In genomic region chr3:6448011-6448410, GRCh38 we compare ENCODE assay signal across 22 cellular contexts.
DNase-seq lines count a peak whose midpoint lies in the region; ATAC-seq, FAIRE-seq and TF ChIP-seq lines count a peak whose summit lies in the region.
"Had no signal": no experiment of that assay in that cellular context is flagged by ENCODE, and none has a peak within 500 bp of the region (broad histone marks: within the 10 kb centered on the region; RNA-seq: fewer than 3 reads in every experiment).

No MANE protein-coding gene starts in this region.

- H3K4me1 Mint-ChIP-seq in endodermal cell, result no peaks in the 10 kb centered on the region
- no peaks in the 10 kb centered on the region for H3K4me1 Mint-ChIP-seq in activated CD8-positive, alpha-beta memory T cell treated with anti-CD3 and anti-CD28 coated beads, Interleukin-2, amount 10 ng/mL, durations not matched to agents 7 days and 5 days
- H3K4me1 Mint-ChIP-seq: CD4-positive, alpha-beta memory T cell had no signal

- no peaks in the 10 kb centered on the region for H3K36me3 ChIP-seq in GM12878 (ENCODE audit: control insufficient read depth in 2 of 2, insufficient read depth in 2 of 2, low read length in 1 of 2)
- no peaks in the 10 kb centered on the region for H3K36me3 ChIP-seq in endodermal cell (ENCODE audit: control insufficient read depth, insufficient read depth, low read length)
- H3K36me3 ChIP-seq in osteoblast (ENCODE audit: insufficient read depth, low read length), result no peaks in the 10 kb centered on the region

- POLR2A ChIA-PET in GM12878 (lab: Charles Lee), result no interaction called here

- no peak overlapping the region for H3K4me3 Mint-ChIP-seq in endodermal cell
- no peak overlapping the region for H3K4me3 Mint-ChIP-seq in activated CD8-positive, alpha-beta memory T cell treated with anti-CD3 and anti-CD28 coated beads, Interleukin-2, amount 10 ng/mL, durations not matched to agents 7 days and 5 days
- H3K4me3 Mint-ChIP-seq: CD4-positive, alpha-beta memory T cell had no signal

- H3K27me3 ChIP-seq in GM12878 (replicated peaks in 1 of 2; ENCODE audit: control insufficient read depth in 2 of 2, insufficient read depth in 2 of 2, low read length in 1 of 2) (no peaks in the 10 kb centered on the region), endodermal cell (ENCODE audit: control insufficient read depth, insufficient read depth, low read length, poor library complexity, severe bottlenecking) (no peaks in the 10 kb centered on the region), osteoblast (ENCODE audit: insufficient read depth, low read length) (no peaks in the 10 kb centered on the region)

- CTCF ChIA-PET in GM12878 (lab: Yijun Ruan, JAX), result no interaction called here
- CTCF ChIA-PET in activated CD8-positive, alpha-beta memory T cell treated with anti-CD3 and anti-CD28 coated beads, Interleukin-2, amount 10 ng/mL, durations not matched to agents 7 days and 5 days (lab: Charles Lee), result no interaction called here

- TF ChIP-seq EP300 in GM12878 (IDR thresholded peaks at IDR 0.05; ENCODE audit: borderline replicate concordance in 1 of 2, control insufficient read depth in 1 of 2, low read depth in 2 of 2, low read length in 2 of 2), result no peak

- no peak for DNase-seq in GM12878 (ENCODE audit: low read depth, low spot score)
- no peak for DNase-seq in endodermal cell
- no peak for DNase-seq in activated CD8-positive, alpha-beta memory T cell treated with anti-CD3 and anti-CD28 coated beads, Interleukin-2, amount 10 ng/mL, durations not matched to agents 7 days and 5 days
- DNase-seq in osteoblast (ENCODE audit: insufficient read length, low spot score, missing footprints), result no peak
- DNase-seq: 8988T; ACHN; C1 segment of cervical spinal cord; Calu3; CD4-positive, alpha-beta memory T cell; COR-L47; DMS53; DMS79 treated with DMSO at 0.1 percent for 48 hours; GF-D8; GM23248; H7; HCEC 1CT had no signal

- TF ChIP-seq CTCF in GM12878 (IDR thresholded peaks at IDR 0.05 in 2 of 3, conservative IDR thresholded peaks at IDR 0.05 in 1 of 3; ENCODE audit: control insufficient read depth in 2 of 3, extremely low read depth in 1 of 3, insufficient read depth in 1 of 3, low read depth in 3 of 3, low read length in 3 of 3), result no peak
- TF ChIP-seq CTCF in endodermal cell (conservative IDR thresholded peaks at IDR 0.05), result no peak
- no peak for TF ChIP-seq CTCF in osteoblast (IDR thresholded peaks at IDR 0.05; ENCODE audit: extremely low read depth, low read depth, low read length)

- RAD21 ChIA-PET in GM12878 (lab: Charles Lee; ENCODE audit: unreplicated experiment), result no interaction called here

- no peak for TF ChIP-seq RAD21 in GM12878 (IDR thresholded peaks at IDR 0.05; ENCODE audit: insufficient read depth, low read depth, low read length)

- ATAC-seq in GM18511 (IDR thresholded peaks at IDR 0.05; ENCODE audit: unreplicated experiment), result peak; percentile 43
- peak; percentile 48 for ATAC-seq in HG02798 (IDR thresholded peaks at IDR 0.05; ENCODE audit: poor library complexity, unreplicated experiment)
- peak; percentile 40 for ATAC-seq in HG03565 (IDR thresholded peaks at IDR 0.05; ENCODE audit: unreplicated experiment)
- ATAC-seq in GM12878, result peak; percentile 70
- ATAC-seq in HG03097 (IDR thresholded peaks at IDR 0.05; ENCODE audit: low FRiP score, unreplicated experiment), result no peak
- no peak for ATAC-seq in activated CD8-positive, alpha-beta memory T cell treated with anti-CD3 and anti-CD28 coated beads, Interleukin-2, amount 10 ng/mL, durations not matched to agents 7 days and 5 days
- ATAC-seq: A549 had no signal

- no peak for TF ChIP-seq POLR2A in GM12878 (IDR thresholded peaks at IDR 0.05; ENCODE audit: low read depth, low read length)

- no peaks in the 10 kb centered on the region for H4K20me1 ChIP-seq in GM12878 (ENCODE audit: control insufficient read depth, insufficient read depth)
- H4K20me1 ChIP-seq in osteoblast (ENCODE audit: insufficient read depth, low read length), result no peaks in the 10 kb centered on the region

- FAIRE-seq in GM12878 (lab: Jason Lieb, UNC), result no peak
- FAIRE-seq: A549, H1 had no signal

- H3K36me3 Mint-ChIP-seq in endodermal cell (ENCODE audit: low read depth), result no peaks in the 10 kb centered on the region
- H3K36me3 Mint-ChIP-seq in activated CD8-positive, alpha-beta memory T cell treated with anti-CD3 and anti-CD28 coated beads, Interleukin-2, amount 10 ng/mL, durations not matched to agents 7 days and 5 days, result no peaks in the 10 kb centered on the region
- H3K36me3 Mint-ChIP-seq: CD4-positive, alpha-beta memory T cell had no signal

- H3K4me3 ChIP-seq in GM12878, result no peak overlapping the region
- no peak overlapping the region for H3K4me3 ChIP-seq in endodermal cell (ENCODE audit: low read length)
- no peak overlapping the region for H3K4me3 ChIP-seq in osteoblast (ENCODE audit: insufficient read depth, low read length)
- H3K4me3 ChIP-seq: A549, GM23248 had no signal

- WGBS in GM12878 (ENCODE audit: insufficient coverage, insufficient replicate concordance, low lambda C conversion rate, missing lambda C conversion rate), result 1% methylated on average over 4 of the region's 4 CpGs
- WGBS in endodermal cell (ENCODE audit: insufficient coverage in 1 of 2, insufficient read length in 1 of 2), 2 experiments, result 81% methylated on average over 3 of the region's 4 CpGs; no CpG with 5 or more reads in 1 of the 2 experiments

- no TSS peak for BruUV-seq in GM12878 (replicated peaks; lab: Mats Ljungman, UMichigan)

- no peak overlapping the region for H3K9ac ChIP-seq in GM12878 (ENCODE audit: control insufficient read depth, insufficient read depth, low read length)
- no peak overlapping the region for H3K9ac ChIP-seq in endodermal cell (ENCODE audit: extremely low read depth, low read length, poor library complexity, severe bottlenecking)
- H3K9ac ChIP-seq: GM23248 had no signal

- H3K27ac ChIP-seq in GM12878 (ENCODE audit: control insufficient read depth, insufficient read depth) (no peak overlapping the region), endodermal cell (ENCODE audit: low read depth, low read length) (no peak overlapping the region), osteoblast (ENCODE audit: low read depth, low read length) (no peak overlapping the region)
- H3K27ac ChIP-seq: A549, GM23248 had no signal

- H3K27me3 Mint-ChIP-seq in endodermal cell (ENCODE audit: insufficient read depth), result no peaks in the 10 kb centered on the region
- H3K27me3 Mint-ChIP-seq in activated CD8-positive, alpha-beta memory T cell treated with anti-CD3 and anti-CD28 coated beads, Interleukin-2, amount 10 ng/mL, durations not matched to agents 7 days and 5 days, result no peaks in the 10 kb centered on the region
- H3K27me3 Mint-ChIP-seq: CD4-positive, alpha-beta memory T cell had no signal

- H3K79me2 ChIP-seq in GM12878 (ENCODE audit: control insufficient read depth, insufficient read depth, low read length), result no peaks in the 10 kb centered on the region
- H3K79me2 ChIP-seq in osteoblast (ENCODE audit: insufficient read depth, low read length), result no peaks in the 10 kb centered on the region

- H3K4me1 ChIP-seq in GM12878 (ENCODE audit: control insufficient read depth, insufficient read depth, low read length) (no peaks in the 10 kb centered on the region; the same call in 1 of the 2 replicates), endodermal cell (ENCODE audit: control insufficient read depth, insufficient read depth, low read length) (no peaks in the 10 kb centered on the region), osteoblast (ENCODE audit: insufficient read depth, low read length) (no peaks in the 10 kb centered on the region)
- H3K4me1 ChIP-seq: A549 had no signal

- H3K4me2 ChIP-seq in GM12878 (ENCODE audit: control insufficient read depth, insufficient read depth), result no peak overlapping the region
- H3K4me2 ChIP-seq in osteoblast (ENCODE audit: insufficient read depth, low read length), result no peak overlapping the region
- H3K4me2 ChIP-seq: A549 had no signal

- no peaks in the 10 kb centered on the region for H3K9me3 ChIP-seq in GM12878 (replicated peaks; ENCODE audit: control insufficient read depth, insufficient read depth, low read length)
- H3K9me3 ChIP-seq in endodermal cell (ENCODE audit: control insufficient read depth, low read length), result no peaks in the 10 kb centered on the region
- H3K9me3 ChIP-seq in osteoblast (ENCODE audit: low read depth, low read length), result no peaks in the 10 kb centered on the region
- H3K9me3 ChIP-seq: A549 had no signal

- H2AFZ ChIP-seq in GM12878 (ENCODE audit: control insufficient read depth, low read depth, low read length) (no peak overlapping the region), osteoblast (ENCODE audit: low read length) (no peak overlapping the region)
- H2AFZ ChIP-seq: GM23248 had no signal

- H3K9me3 Mint-ChIP-seq in endodermal cell, result no peaks in the 10 kb centered on the region
- H3K9me3 Mint-ChIP-seq in activated CD8-positive, alpha-beta memory T cell treated with anti-CD3 and anti-CD28 coated beads, Interleukin-2, amount 10 ng/mL, durations not matched to agents 7 days and 5 days (ENCODE audit: low read depth), result peaks cover 2% of the 10 kb centered on the region

- SMC1A ChIA-PET in GM12878 (lab: Charles Lee; ENCODE audit: uncharacterized antibody, unreplicated experiment), result interaction anchor here (1.2 to 1.4 kb wide), 3 partner anchors 21 to 174 kb away, joined by 3 to 4 read pairs (median 4); no protein-coding TSS in a partner anchor

- intact Hi-C loops in GM12878 (cut with micrococcal nuclease; ENCODE audit: unreplicated experiment), result no loop called here

- in situ Hi-C loops in GM12878 (cut with MboI), result no loop called here

- no peak overlapping the region for H3K27ac Mint-ChIP-seq in endodermal cell
- H3K27ac Mint-ChIP-seq in activated CD8-positive, alpha-beta memory T cell treated with anti-CD3 and anti-CD28 coated beads, Interleukin-2, amount 10 ng/mL, durations not matched to agents 7 days and 5 days, result no peak overlapping the region
- H3K27ac Mint-ChIP-seq: CD4-positive, alpha-beta memory T cell had no signal

TF ChIP-seq in GM12878, 131 proteins besides CTCF, POLR2A, EP300 and RAD21:
- TF ChIP-seq SREBF2 (IDR thresholded peaks at IDR 0.05; ENCODE audit: low read length), result no peak
- TF ChIP-seq NFIC (IDR thresholded peaks at IDR 0.05; ENCODE audit: low read depth, low read length), result peak; percentile 60
- 0 out of 2 replicates have a peak, but pooled peaks have one; percentile 32 for TF ChIP-seq JUNB (IDR thresholded peaks at IDR 0.05)
- peak; percentile 74 for TF ChIP-seq MEF2A (IDR thresholded peaks at IDR 0.05; ENCODE audit: insufficient read depth, low read depth, low read length)
- 0 out of 2 replicates have a peak, but pooled peaks have one; percentile 22 for TF ChIP-seq IRF4 (IDR thresholded peaks at IDR 0.05; ENCODE audit: low read depth, low read length)
TF ChIP-seq in GM12878: peak in this region for 4.

Comparison
In these comparisons a context has a peak if more than half of its experiments do, and no peak if none do; other contexts are left out.
1. ATAC-seq: peak in GM18511 (single experiment), HG02798 (single experiment), HG03565 (single experiment) and GM12878 (single experiment); none in HG03097 (single experiment) and activated CD8-positive, alpha-beta memory T cell treated with anti-CD3 and anti-CD28 coated beads, Interleukin-2, amount 10 ng/mL, durations not matched to agents 7 days and 5 days (single experiment).